In the genomic region with DNA sequence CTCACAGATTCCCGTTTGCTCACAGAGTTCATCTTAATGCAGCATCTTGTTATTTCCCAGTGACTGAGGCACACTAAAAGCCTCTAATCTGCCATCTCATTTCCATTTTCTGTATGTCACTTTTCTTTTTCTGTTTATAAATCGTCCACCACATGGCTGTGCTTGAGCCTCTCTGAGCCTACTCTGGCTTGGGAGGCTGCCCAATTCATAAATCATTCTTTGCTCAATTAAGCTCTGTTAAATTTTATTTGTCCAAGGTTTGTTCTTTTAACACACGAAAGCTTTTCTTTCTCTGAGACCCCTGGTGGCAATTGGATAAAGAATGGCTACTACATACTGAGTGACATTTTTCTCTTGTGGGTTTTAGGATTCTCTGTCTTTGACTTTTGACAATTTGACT, we compare ENCODE assay signal across 26 cellular contexts.
"Had no signal": no experiment of that assay in that cellular context is flagged by ENCODE, and none has a peak within 500 bp of the region (broad histone marks: within the 10 kb centered on the region; RNA-seq: fewer than 3 reads in every experiment).

No MANE protein-coding gene starts in this region.

- DNase-seq: activated CD4-positive, alpha-beta T cell treated with anti-CD3 and anti-CD28 coated beads for 4 hours; activated CD4-positive, alpha-beta T cell treated with anti-CD3 and anti-CD28 coated beads, Interleukin-2, amount 50 U/mL, for 4 hours; activated effector memory CD4-positive, alpha-beta T cell treated with Interleukin-2 at 50 U/mL for 16 hours; activated naive CD4-positive, alpha-beta T cell treated with Interleukin-2 at 50 U/mL for 16 hours; adrenal gland; aorta; caudate nucleus; left ventricle myocardium inferior; retina; stimulated activated CD4-positive, alpha-beta T cell treated with anti-CD3 and anti-CD28 coated beads, Interleukin-12 subunit alpha, Interleukin-12 subunit beta, amount 100 ng/mL, for 4 hours; stimulated activated CD4-positive, alpha-beta T cell treated with anti-CD3 and anti-CD28 coated beads, Interleukin-4, amount 100 ng/mL, for 24 hours; stimulated activated naive CD8-positive, alpha-beta T cell treated with anti-CD3 and anti-CD28 coated beads, Interleukin-15, amount 100 ng/mL, for 72 hours; substantia nigra; T-helper 9 cell; uterus had no signal

- H3K27me3 ChIP-seq: adrenal gland, uterus had no signal

- H3K27ac ChIP-seq: adrenal gland, esophagus muscularis mucosa, left ventricle myocardium inferior, prostate gland, skin epidermis, uterus, VCaP had no signal

- H3K4me3 Mint-ChIP-seq: activated naive CD8-positive, alpha-beta T cell; nephron; stimulated activated effector memory CD8-positive, alpha-beta T cell treated with anti-CD3 and anti-CD28 coated beads, Interleukin-12 subunit alpha, Interleukin-12 subunit beta, amount 100 ng/mL, for 72 hours; stimulated activated naive CD8-positive, alpha-beta T cell treated with anti-CD3 and anti-CD28 coated beads, Interleukin-15, amount 100 ng/mL, for 72 hours; T-helper 1 cell treated with Interleukin-12 subunit alpha and Interleukin-12 subunit beta and Interleukin-4 antibody, amounts not matched to agents 30 μg/mL and 1 μg/mL, for 36 hours; type B pancreatic cell had no signal

- H3K4me1 ChIP-seq: adrenal gland, esophagus muscularis mucosa, left ventricle myocardium inferior, prostate gland, uterus had no signal

- H3K9me3 Mint-ChIP-seq: T-helper 1 cell treated with Interleukin-12 subunit alpha and Interleukin-12 subunit beta and Interleukin-4 antibody, amounts not matched to agents 30 μg/mL and 1 μg/mL, for 36 hours had no signal

- H3K27ac Mint-ChIP-seq: activated naive CD8-positive, alpha-beta T cell; nephron; stimulated activated effector memory CD8-positive, alpha-beta T cell treated with anti-CD3 and anti-CD28 coated beads, Interleukin-12 subunit alpha, Interleukin-12 subunit beta, amount 100 ng/mL, for 72 hours; stimulated activated naive CD8-positive, alpha-beta T cell treated with anti-CD3 and anti-CD28 coated beads, Interleukin-15, amount 100 ng/mL, for 72 hours; T-helper 1 cell treated with Interleukin-12 subunit alpha and Interleukin-12 subunit beta and Interleukin-4 antibody, amounts not matched to agents 30 μg/mL and 1 μg/mL, for 36 hours; type B pancreatic cell had no signal

- H3K4me3 ChIP-seq: adrenal gland, esophagus muscularis mucosa, left ventricle myocardium inferior, lung, prostate gland, skin epidermis, uterus had no signal

- H3K9me3 ChIP-seq: adrenal gland, prostate gland, uterus had no signal

- ATAC-seq: sciatic nerve; stimulated activated effector memory CD8-positive, alpha-beta T cell treated with anti-CD3 and anti-CD28 coated beads, Interleukin-12 subunit alpha, Interleukin-12 subunit beta, amount 100 ng/mL, for 72 hours; stimulated activated naive CD8-positive, alpha-beta T cell treated with anti-CD3 and anti-CD28 coated beads, Interleukin-15, amount 100 ng/mL, for 72 hours had no signal

- H3K36me3 ChIP-seq: adrenal gland, esophagus muscularis mucosa, left ventricle myocardium inferior, prostate gland, uterus had no signal

- H3K4me1 Mint-ChIP-seq: nephron; stimulated activated effector memory CD8-positive, alpha-beta T cell treated with anti-CD3 and anti-CD28 coated beads, Interleukin-12 subunit alpha, Interleukin-12 subunit beta, amount 100 ng/mL, for 72 hours; stimulated activated naive CD8-positive, alpha-beta T cell treated with anti-CD3 and anti-CD28 coated beads, Interleukin-15, amount 100 ng/mL, for 72 hours had no signal

- H3K36me3 Mint-ChIP-seq: activated naive CD8-positive, alpha-beta T cell; stimulated activated effector memory CD8-positive, alpha-beta T cell treated with anti-CD3 and anti-CD28 coated beads, Interleukin-12 subunit alpha, Interleukin-12 subunit beta, amount 100 ng/mL, for 72 hours; type B pancreatic cell had no signal
